In genomic region chr5:116545465-116545864, GRCh38 we compare ENCODE assay signal across 1 cellular context. TPM values are rescaled to one million over a fixed set of nuclear protein-coding genes. Genes with fewer than 3 reads are reported as not detected.
"Had no signal": no experiment of that assay in that cellular context is flagged by ENCODE, and none has a peak within 500 bp of the region (broad histone marks: within the 10 kb centered on the region; RNA-seq: fewer than 3 reads in every experiment).

No MANE protein-coding gene starts in this region.

RNA-seq across cellular contexts. Expression of gene SEMA6A, which starts 29.2 kb away (rescaled TPM):
- total RNA-seq: natural killer cell had no signal
